ENCODE assay signal across 2 cellular contexts in the genomic region with DNA sequence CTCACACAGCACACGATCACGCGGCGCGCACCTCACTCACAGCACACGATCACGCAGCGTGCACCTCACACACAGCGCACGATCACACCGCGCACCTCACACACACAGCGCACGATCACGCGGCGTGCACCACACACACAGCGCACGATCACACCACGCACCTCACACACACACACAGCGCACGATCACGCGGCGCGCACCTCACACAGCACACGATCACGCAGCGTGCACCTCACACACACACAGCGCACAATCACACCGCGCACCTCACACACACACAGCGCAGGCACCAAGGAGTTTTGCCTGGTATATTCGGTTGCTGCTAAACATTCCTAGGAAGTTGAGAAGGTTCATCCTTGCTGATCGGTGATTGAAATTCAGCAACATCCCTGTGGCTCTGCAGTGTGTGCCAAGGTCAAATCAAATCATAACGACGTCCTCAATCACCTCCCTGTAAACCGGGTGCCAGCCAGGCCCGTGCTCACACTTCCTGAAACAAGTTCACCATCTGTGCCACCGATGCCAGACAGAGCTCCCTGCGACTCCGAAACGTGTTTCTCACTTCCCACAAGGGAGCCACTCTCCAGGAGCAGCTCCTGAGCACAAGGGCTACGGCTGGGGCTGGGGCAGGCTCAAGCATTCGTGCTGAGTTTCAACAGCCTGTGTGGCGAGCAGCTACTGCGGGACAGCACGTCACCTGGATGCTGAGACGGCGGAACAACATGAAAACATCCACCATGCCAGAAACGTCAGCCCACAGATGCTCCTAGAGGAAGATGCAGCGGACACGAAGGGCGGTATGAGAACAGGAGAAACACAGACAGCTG.
TF ChIP-seq lines count a peak whose summit lies in the region.

No MANE protein-coding gene starts in this region.

TF ChIP-seq in GM12878, 131 proteins besides CTCF, POLR2A, EP300 and RAD21:
- TF ChIP-seq POU2F2 (IDR thresholded peaks at IDR 0.05; ENCODE audit: borderline replicate concordance, low read depth, low read length) (no peak), TARDBP (IDR thresholded peaks at IDR 0.05; ENCODE audit: borderline replicate concordance) (0 out of 2 replicates have a peak, but pooled peaks have one; percentile 64), TCF7 (IDR thresholded peaks at IDR 0.05; ENCODE audit: borderline replicate concordance) (no peak), STAT3 (IDR thresholded peaks at IDR 0.05; ENCODE audit: low read depth, low read length) (no peak), CHD2 (IDR thresholded peaks at IDR 0.05; ENCODE audit: borderline replicate concordance, low read depth, low read length) (no peak), RBBP5 (conservative IDR thresholded peaks at IDR 0.05) (no peak), NFIC (IDR thresholded peaks at IDR 0.05; ENCODE audit: low read depth, low read length) (no peak)
- TF ChIP-seq, protein P1, sequence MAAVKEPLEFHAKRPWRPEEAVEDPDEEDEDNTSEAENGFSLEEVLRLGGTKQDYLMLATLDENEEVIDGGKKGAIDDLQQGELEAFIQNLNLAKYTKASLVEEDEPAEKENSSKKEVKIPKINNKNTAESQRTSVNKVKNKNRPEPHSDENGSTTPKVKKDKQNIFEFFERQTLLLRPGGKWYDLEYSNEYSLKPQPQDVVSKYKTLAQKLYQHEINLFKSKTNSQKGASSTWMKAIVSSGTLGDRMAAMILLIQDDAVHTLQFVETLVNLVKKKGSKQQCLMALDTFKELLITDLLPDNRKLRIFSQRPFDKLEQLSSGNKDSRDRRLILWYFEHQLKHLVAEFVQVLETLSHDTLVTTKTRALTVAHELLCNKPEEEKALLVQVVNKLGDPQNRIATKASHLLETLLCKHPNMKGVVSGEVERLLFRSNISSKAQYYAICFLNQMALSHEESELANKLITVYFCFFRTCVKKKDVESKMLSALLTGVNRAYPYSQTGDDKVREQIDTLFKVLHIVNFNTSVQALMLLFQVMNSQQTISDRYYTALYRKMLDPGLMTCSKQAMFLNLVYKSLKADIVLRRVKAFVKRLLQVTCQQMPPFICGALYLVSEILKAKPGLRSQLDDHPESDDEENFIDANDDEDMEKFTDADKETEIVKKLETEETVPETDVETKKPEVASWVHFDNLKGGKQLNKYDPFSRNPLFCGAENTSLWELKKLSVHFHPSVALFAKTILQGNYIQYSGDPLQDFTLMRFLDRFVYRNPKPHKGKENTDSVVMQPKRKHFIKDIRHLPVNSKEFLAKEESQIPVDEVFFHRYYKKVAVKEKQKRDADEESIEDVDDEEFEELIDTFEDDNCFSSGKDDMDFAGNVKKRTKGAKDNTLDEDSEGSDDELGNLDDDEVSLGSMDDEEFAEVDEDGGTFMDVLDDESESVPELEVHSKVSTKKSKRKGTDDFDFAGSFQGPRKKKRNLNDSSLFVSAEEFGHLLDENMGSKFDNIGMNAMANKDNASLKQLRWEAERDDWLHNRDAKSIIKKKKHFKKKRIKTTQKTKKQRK (IDR thresholded peaks at IDR 0.05; ENCODE audit: low read depth, low read length): no peak

TF ChIP-seq in HepG2, 621 proteins besides CTCF, POLR2A, EP300 and RAD21:
- TF ChIP-seq DNMT1 (CRISPR knock-in tag; IDR thresholded peaks at IDR 0.05): 0 out of 2 replicates have a peak, but pooled peaks have one; percentile 13
- TF ChIP-seq AGO2 (optimal IDR thresholded peaks at IDR 0.05; ENCODE audit: low read depth, low read length): peak; percentile 22
- TF ChIP-seq ZSCAN31 (CRISPR knock-in tag; IDR thresholded peaks at IDR 0.05; ENCODE audit: low read depth): no peak
